8 cellular contexts compared by ENCODE assay signal in the genomic region with DNA sequence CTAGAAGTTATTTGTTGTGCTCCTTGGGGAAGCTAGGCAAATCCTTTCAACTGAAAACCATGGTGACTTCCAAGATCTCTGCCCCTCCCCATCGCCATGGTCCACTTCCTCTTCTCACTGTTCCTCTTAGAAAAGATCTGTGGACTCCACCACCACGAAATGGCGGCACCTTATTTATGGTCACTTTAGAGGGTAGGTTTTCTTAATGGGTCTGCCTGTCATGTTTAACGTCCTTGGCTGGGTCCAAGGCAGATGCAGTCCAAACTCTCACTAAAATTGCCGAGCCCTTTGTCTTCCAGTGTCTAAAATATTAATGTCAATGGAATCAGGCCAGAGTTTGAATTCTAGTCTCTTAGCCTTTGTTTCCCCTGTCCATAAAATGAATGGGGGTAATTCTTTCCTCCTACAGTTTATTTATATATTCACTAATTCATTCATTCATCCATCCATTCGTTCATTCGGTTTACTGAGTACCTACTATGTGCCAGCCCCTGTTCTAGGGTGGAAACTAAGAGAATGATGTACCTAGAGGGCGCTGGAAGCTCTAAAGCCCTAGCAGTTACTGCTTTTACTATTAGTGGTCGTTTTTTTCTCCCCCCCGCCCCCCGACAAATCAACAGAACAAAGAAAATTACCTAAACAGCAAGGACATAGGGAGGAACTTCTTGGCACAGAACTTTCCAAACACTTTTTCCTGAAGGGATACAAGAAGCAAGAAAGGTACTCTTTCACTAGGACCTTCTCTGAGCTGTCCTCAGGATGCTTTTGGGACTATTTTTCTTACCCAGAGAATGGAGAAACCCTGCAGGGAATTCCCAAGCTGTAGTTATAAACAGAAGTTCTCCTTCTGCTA. TPM values are rescaled to one million over a fixed set of nuclear protein-coding genes. Genes with fewer than 3 reads are reported as not detected.
A peak's percentile ranks its signal among the peaks of the same experiment; 100 is the strongest.
DNase-seq lines count a peak whose midpoint lies in the region; ATAC-seq and TF ChIP-seq lines count a peak whose summit lies in the region.

No MANE protein-coding gene starts in this region.

- H3K27ac ChIP-seq in OCI-LY7 (ENCODE audit: low read depth, low read length, poor library complexity, severe bottlenecking): peak overlapping the region; percentile 91
- H3K27ac ChIP-seq in body of pancreas: peak overlapping the region; percentile 88 to 99 (median 98)
- H3K27ac ChIP-seq in subcutaneous abdominal adipose tissue (ENCODE audit: low read depth, low read length): peak overlapping the region; percentile 100

- CTCF ChIA-PET in OCI-LY7 (lab: Charles Lee; ENCODE audit: unreplicated experiment): interaction anchor here (0.6 kb wide), 1 partner anchor 45 kb away, joined by 3 read pairs; no protein-coding TSS in a partner anchor

- H3K9me3 ChIP-seq in OCI-LY7 (ENCODE audit: low read length) (no peaks in the 10 kb centered on the region), body of pancreas (no peaks in the 10 kb centered on the region), subcutaneous abdominal adipose tissue (ENCODE audit: control insufficient read depth in 5 of 5, low read length in 5 of 5) (no peaks in the 10 kb centered on the region)

- DNase-seq in AML-193 (lab: John Stamatoyannopoulos, UW) (peak; percentile 75), OCI-LY7 (ENCODE audit: low spot score) (peak; percentile 76), body of pancreas (peak in 2 of 4 donors; percentile 22 to 61), kidney tubule cell (ENCODE audit: low spot score) (peak; percentile 19), HuH-7.5 (ENCODE audit: low spot score) (no peak)

- intact Hi-C loops in OCI-LY7 (cut with micrococcal nuclease; ENCODE audit: unreplicated experiment): loop anchor here (1.0 to 5.0 kb wide), 5 partner anchors 14 to 283 kb away; a partner anchor contains a TSS
- intact Hi-C loops in body of pancreas (cut with DNase I): no loop called here

- peaks cover 30% of the 10 kb centered on the region for H4K20me1 ChIP-seq in OCI-LY7 (ENCODE audit: insufficient read depth, low read length)

- H3K27me3 ChIP-seq in body of pancreas (no peaks in the 10 kb centered on the region), subcutaneous abdominal adipose tissue (ENCODE audit: control insufficient read depth in 5 of 5, insufficient read depth in 4 of 5, low read length in 5 of 5) (no peaks in the 10 kb centered on the region)

- BruUV-seq in OCI-LY7 (replicated peaks; lab: Mats Ljungman, UMichigan): TSS peak; percentile 78

- TF ChIP-seq POLR2A in GM19099 (IDR thresholded peaks at IDR 0.05; ENCODE audit: extremely low read depth, insufficient read length, low read depth) (peak; percentile 58), body of pancreas (IDR thresholded peaks at IDR 0.05) (no peak)

- H3K4me1 ChIP-seq in OCI-LY7 (ENCODE audit: insufficient read depth, low read length, poor library complexity, severe bottlenecking) (peaks cover 33% of the 10 kb centered on the region), body of pancreas (peaks cover 20% of the 10 kb centered on the region), subcutaneous abdominal adipose tissue (ENCODE audit: control insufficient read depth in 5 of 5, insufficient read depth in 5 of 5, low read length in 5 of 5) (peaks cover 6 to 33% (median 23%) of the 10 kb centered on the region in 5 donors)

- H3K9ac ChIP-seq in subcutaneous abdominal adipose tissue (ENCODE audit: low read length in 5 of 5): peak overlapping the region; percentile 96 to 100 (median 100)

- TF ChIP-seq CTCF in OCI-LY7 (conservative IDR thresholded peaks at IDR 0.05; ENCODE audit: low read length) (peak; percentile 95), body of pancreas (IDR thresholded peaks at IDR 0.05) (no peak)

- ATAC-seq in body of pancreas (peak; percentile 1), HG03045 (IDR thresholded peaks at IDR 0.05; ENCODE audit: unreplicated experiment) (no peak)

- H3K79me2 ChIP-seq in OCI-LY7 (ENCODE audit: insufficient read depth, low read depth, low read length): peaks cover 60% of the 10 kb centered on the region

- peak overlapping the region; percentile 72; the same call in 1 of the 2 replicates for H2AFZ ChIP-seq in OCI-LY7 (ENCODE audit: low read length)

- peaks cover 44% of the 10 kb centered on the region for H3K36me3 ChIP-seq in OCI-LY7 (ENCODE audit: insufficient read depth, low read length)
- peaks cover 0 to 2% of the 10 kb centered on the region in 2 donors for H3K36me3 ChIP-seq in body of pancreas (replicated peaks in 1 of 2; ENCODE audit: insufficient read depth in 1 of 2, low read depth in 2 of 2)
- H3K36me3 ChIP-seq in subcutaneous abdominal adipose tissue (ENCODE audit: control insufficient read depth in 5 of 5, insufficient read depth in 5 of 5, low read length in 5 of 5): peaks cover 4 to 8% (median 7%) of the 10 kb centered on the region in 5 donors

- H3K9me2 ChIP-seq in OCI-LY7 (ENCODE audit: insufficient read depth, low read length): no peaks in the 10 kb centered on the region

- H3K4me3 ChIP-seq in OCI-LY7 (ENCODE audit: low read depth, low read length, poor library complexity, severe bottlenecking) (peak overlapping the region; percentile 89), body of pancreas (peak overlapping the region; percentile 86 to 90), subcutaneous abdominal adipose tissue (ENCODE audit: low read depth in 1 of 5, low read length in 5 of 5) (peak overlapping the region; percentile 96 to 99 (median 97))

- POLR2A ChIA-PET in OCI-LY7 (lab: Charles Lee): interaction anchor here (0.5 to 9.5 kb wide), 9 partner anchors 9 to 456 kb away, joined by 3 to 116 read pairs (median 3); a partner anchor contains a TSS

- peak overlapping the region; percentile 85 for H3K4me2 ChIP-seq in OCI-LY7 (ENCODE audit: low read length)

- 21 to 28% methylated on average over 11 of the region's 11 CpGs for WGBS in body of pancreas, 2 donors

RNA-seq across cellular contexts. Expression of a gene that starts 0.7 kb away (rescaled TPM):
- 1.1 and 4.8 TPM in 2 replicates for total RNA-seq in OCI-LY7 (2014; rRNA removed; shearing (Covaris generic))
- total RNA-seq in OCI-LY7 (2022) (8.6 and 8.8 TPM in 2 replicates), body of pancreas (1 to 10 TPM; 1.0 to 1.6 TPM)

RNA-seq across cellular contexts. Expression of a gene that starts 0.9 kb away (rescaled TPM):
- 1,738 and 1,761 TPM in 2 replicates for total RNA-seq in OCI-LY7 (2014; rRNA removed; shearing (Covaris generic))
- 1,161 and 1,369 TPM in 2 replicates for total RNA-seq in OCI-LY7 (2022)
- 100 to 1,000 TPM; 774 to 835 TPM for total RNA-seq in body of pancreas

RNA-seq across cellular contexts. Expression of a gene that starts 25.9 kb away (rescaled TPM):
- 9.8 and 16.3 TPM in 2 replicates for total RNA-seq in OCI-LY7 (2014; rRNA removed; shearing (Covaris generic))
- total RNA-seq in OCI-LY7 (2022): 29.1 and 33.7 TPM in 2 replicates
- 1 to 10 TPM; 2.6 to 2.9 TPM for total RNA-seq in body of pancreas

RNA-seq across cellular contexts. Expression of a gene that starts 47.0 kb away (rescaled TPM):
- total RNA-seq in OCI-LY7 (2014; rRNA removed; shearing (Covaris generic)): 65.2 and 69.1 TPM in 2 replicates
- total RNA-seq in OCI-LY7 (2022) (92.8 and 126 TPM in 2 replicates), body of pancreas (100 to 1,000 TPM in 1 of 2 donors, 10 to 100 TPM in 1; 40.5 to 115 TPM)
